In genomic region chr14:32588448-32589320, GRCh38 we compare ENCODE assay signal across 8 cellular contexts.
DNase-seq lines count a peak whose midpoint lies in the region; ATAC-seq, FAIRE-seq and TF ChIP-seq lines count a peak whose summit lies in the region.

No MANE protein-coding gene starts in this region.

- H3K27me3 ChIP-seq in small intestine (ENCODE audit: control insufficient read depth in 2 of 2, insufficient read depth in 2 of 2, low read length in 2 of 2) = no peaks in the 10 kb centered on the region

- ATAC-seq in GM18519 (IDR thresholded peaks at IDR 0.05; ENCODE audit: low FRiP score, unreplicated experiment) (peak; percentile 77), GM21381 (IDR thresholded peaks at IDR 0.05; ENCODE audit: unreplicated experiment) (no peak)

- 57 to 67% (median 59%) methylated on average over 6 of the region's 6 CpGs for whole genome bisulfite sequencing in small intestine, 3 donors

- H3K36me3 ChIP-seq in small intestine (ENCODE audit: control insufficient read depth in 2 of 2, insufficient read depth in 2 of 2, low read length in 2 of 2) = no peaks in the 10 kb centered on the region

- no peak overlapping the region for H3K4me3 ChIP-seq in small intestine (ENCODE audit: low read depth in 1 of 2, low read length in 2 of 2)

- no peak for TF ChIP-seq POLR2A in erythroblast (IDR thresholded peaks at IDR 0.05; ENCODE audit: low read length)

- DNase-seq in AG08395 (ENCODE audit: low spot score) (peak; percentile 33), NCI-H226 (peak; percentile 21), erythroblast (lab: John Stamatoyannopoulos, UW) (peak; percentile 37 to 56), small intestine (peak; percentile 52), A172 (ENCODE audit: low spot score) (no peak)
- DNase-seq in central memory CD4-positive, alpha-beta T cell = no peak

- no peaks in the 10 kb centered on the region for H3K9me3 ChIP-seq in small intestine (ENCODE audit: control insufficient read depth, low read depth)

- H3K27ac ChIP-seq in small intestine (ENCODE audit: low read depth in 1 of 2, low read length in 1 of 2) = no peak overlapping the region

- peaks cover 0 to 2% of the 10 kb centered on the region in 2 donors for H3K4me1 ChIP-seq in small intestine (ENCODE audit: control insufficient read depth in 2 of 2, insufficient read depth in 1 of 2, low read depth in 1 of 2, low read length in 1 of 2)

- no peak for FAIRE-seq in small intestine (lab: Jason Lieb, UNC)

Comparison
In these comparisons a context has a peak if more than half of its experiments do, and no peak if none do; other contexts are left out.
1. DNase-seq: peak in AG08395 (single experiment), NCI-H226 (single experiment), erythroblast (2 of 2) and small intestine (single experiment); none in central memory CD4-positive, alpha-beta T cell (single experiment) and A172 (single experiment).